In the genomic region with DNA sequence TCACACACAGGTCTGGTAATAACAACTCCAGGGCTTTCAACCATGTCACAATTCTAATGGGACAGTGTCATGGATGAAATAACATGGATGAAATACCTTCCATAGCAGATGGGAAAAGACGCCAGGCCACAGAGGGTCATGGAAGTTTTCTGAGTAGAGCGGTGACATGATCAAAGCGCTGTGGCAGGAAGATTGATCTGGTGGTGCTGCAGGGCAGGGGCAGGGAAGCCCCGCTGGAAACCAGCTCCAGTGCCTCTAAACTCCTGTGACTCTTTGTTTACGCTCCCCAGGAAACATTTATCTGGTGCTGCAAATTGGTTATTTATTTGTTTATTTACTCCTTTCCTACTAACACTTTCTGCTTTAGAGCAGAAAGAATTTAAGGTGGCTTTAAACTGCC, we compare ENCODE assay signal across 21 cellular contexts.
A peak's percentile ranks its signal among the peaks of the same experiment; 100 is the strongest.
DNase-seq lines count a peak whose midpoint lies in the region; ATAC-seq, FAIRE-seq and TF ChIP-seq lines count a peak whose summit lies in the region.
"Had no signal": no experiment of that assay in that cellular context is flagged by ENCODE, and none has a peak within 500 bp of the region (broad histone marks: within the 10 kb centered on the region; RNA-seq: fewer than 3 reads in every experiment).

No MANE protein-coding gene starts in this region.

- WGBS in A549 (ENCODE audit: missing lambda C conversion rate): 84% methylated on average over 5 of the region's 5 CpGs
- WGBS in ectodermal cell, 2 experiments: 20 to 45% methylated on average over 4 to 5 of the region's 5 CpGs

- TF ChIP-seq EP300 in A549 (IDR thresholded peaks at IDR 0.05): no peak

- H3K27ac ChIP-seq in A549 (no peak overlapping the region), ectodermal cell (ENCODE audit: insufficient read depth, low read depth, low read length, poor library complexity, severe bottlenecking) (peak overlapping the region; percentile 46)
- H3K27ac ChIP-seq: 22Rv1, BLaER1, GM23248 had no signal

- H3K4me3 ChIP-seq in A549 (no peak overlapping the region), ectodermal cell (ENCODE audit: insufficient read depth, low read depth, low read length) (no peak overlapping the region)
- H3K4me3 ChIP-seq: BLaER1, GM23248 had no signal

- H3K4me1 ChIP-seq in A549: no peaks in the 10 kb centered on the region
- peaks cover 4% of the 10 kb centered on the region for H3K4me1 ChIP-seq in ectodermal cell (ENCODE audit: control insufficient read depth, insufficient read depth, low read length)

- CTCF ChIA-PET in A549 (lab: Yijun Ruan, JAX) (interaction anchor here (1.4 kb wide), 1 partner anchor 392 kb away, joined by 3 read pairs; no protein-coding TSS in a partner anchor), T-cell (lab: Charles Lee) (no interaction called here)

- H3K36me3 ChIP-seq in ectodermal cell (ENCODE audit: control insufficient read depth, insufficient read depth, low read length): no peaks in the 10 kb centered on the region
- H3K36me3 ChIP-seq: BLaER1 had no signal

- TF ChIP-seq CTCF in A549 (IDR thresholded peaks at IDR 0.05) (no peak), mesothelial cell of epicardium (IDR thresholded peaks at IDR 0.05; ENCODE audit: unreplicated experiment) (no peak)

- H3K27ac Mint-ChIP-seq in mesothelial cell of epicardium (peak overlapping the region; percentile 19), T-cell (no peak overlapping the region)
- H3K27ac Mint-ChIP-seq: CD14-positive monocyte; CD4-positive, alpha-beta memory T cell; HFFc6 had no signal

- H3K9me3 ChIP-seq in A549: no peaks in the 10 kb centered on the region
- H3K9me3 ChIP-seq in ectodermal cell (ENCODE audit: control insufficient read depth, low read length): no peaks in the 10 kb centered on the region
- H3K9me3 ChIP-seq: BLaER1 had no signal

- no peak overlapping the region for H3K4me3 Mint-ChIP-seq in mesothelial cell of epicardium
- H3K4me3 Mint-ChIP-seq in T-cell: no peak overlapping the region
- H3K4me3 Mint-ChIP-seq: CD14-positive monocyte; CD4-positive, alpha-beta memory T cell; HFFc6 had no signal

- no peak for DNase-seq in A549 (ENCODE audit: low read depth in 1 of 2, low spot score in 1 of 2)
- DNase-seq in islet precursor cell: peak; percentile 85
- no peak for DNase-seq in mesothelial cell of epicardium (ENCODE audit: low spot score in 2 of 2, unreplicated experiment in 2 of 2)
- no peak for DNase-seq in T-cell
- DNase-seq: CD4-positive, alpha-beta memory T cell; DMS53; DND-41; EL; GM23248; HCEC 1CT; HFFc6 had no signal

- H3K4me2 ChIP-seq in A549: no peak overlapping the region
- H3K4me2 ChIP-seq: BLaER1 had no signal

- no peaks in the 10 kb centered on the region for H3K27me3 ChIP-seq in ectodermal cell (ENCODE audit: control insufficient read depth, insufficient read depth, low read length, poor library complexity, severe bottlenecking)
- H3K27me3 ChIP-seq: BLaER1 had no signal

- H3K36me3 Mint-ChIP-seq in mesothelial cell of epicardium (no peaks in the 10 kb centered on the region), T-cell (no peaks in the 10 kb centered on the region)
- H3K36me3 Mint-ChIP-seq: CD14-positive monocyte; CD4-positive, alpha-beta memory T cell had no signal

- H3K4me1 Mint-ChIP-seq in mesothelial cell of epicardium (peaks cover 51% of the 10 kb centered on the region), T-cell (no peaks in the 10 kb centered on the region)
- H3K4me1 Mint-ChIP-seq: CD14-positive monocyte; CD4-positive, alpha-beta memory T cell had no signal

- ATAC-seq in A549 (no peak), GM19455 (IDR thresholded peaks at IDR 0.05; ENCODE audit: unreplicated experiment) (no peak), HG03521 (IDR thresholded peaks at IDR 0.05; ENCODE audit: unreplicated experiment) (no peak), T-cell (replicated peaks in 1 of 4) (no peak), HG03025 (IDR thresholded peaks at IDR 0.05; ENCODE audit: low FRiP score, unreplicated experiment) (no peak)

- no peak for TF ChIP-seq RAD21 in A549 (conservative IDR thresholded peaks at IDR 0.05 in 1 of 2, IDR thresholded peaks at IDR 0.05 in 1 of 2)

- peak; percentile 36 for FAIRE-seq in A549 (lab: Jason Lieb, UNC)
- FAIRE-seq: GM12891, GM19239, H54 had no signal

- H3K27me3 Mint-ChIP-seq in mesothelial cell of epicardium (ENCODE audit: low read depth) (no peaks in the 10 kb centered on the region), T-cell (peaks cover 6 to 18% of the 10 kb centered on the region in 2 donors)

- peaks cover 7% of the 10 kb centered on the region for H3K9me3 Mint-ChIP-seq in mesothelial cell of epicardium
- H3K9me3 Mint-ChIP-seq in T-cell: no peaks in the 10 kb centered on the region
- H3K9me3 Mint-ChIP-seq: CD14-positive monocyte, HFFc6 had no signal

- TF ChIP-seq POLR2A in A549 (IDR thresholded peaks at IDR 0.05; ENCODE audit: low read length): no peak

- POLR2A ChIA-PET in A549 (lab: Yijun Ruan, JAX): no interaction called here
- POLR2A ChIA-PET in T-cell (lab: Charles Lee): no interaction called here

TF ChIP-seq in A549, 52 proteins besides CTCF, POLR2A, EP300 and RAD21:
- TF ChIP-seq NPAS2 (CRISPR knock-in tag; IDR thresholded peaks at IDR 0.05; ENCODE audit: borderline replicate concordance): no peak
- TF ChIP-seq POLR2AphosphoS2 (conservative IDR thresholded peaks at IDR 0.05; ENCODE audit: low read length): no peak
- no peak for TF ChIP-seq REST (IDR thresholded peaks at IDR 0.05)
- TF ChIP-seq FOSB (CRISPR knock-in tag; IDR thresholded peaks at IDR 0.05): no peak
- TF ChIP-seq HOXB5 (CRISPR knock-in tag; IDR thresholded peaks at IDR 0.05): no peak
- no peak for TF ChIP-seq ZFP36 (IDR thresholded peaks at IDR 0.05; ENCODE audit: borderline replicate concordance, partially characterized antibody)
- no peak for TF ChIP-seq HEYL (CRISPR knock-in tag; IDR thresholded peaks at IDR 0.05)
- TF ChIP-seq E2F6 (IDR thresholded peaks at IDR 0.05; ENCODE audit: borderline replicate concordance, low read depth): no peak
- no peak for TF ChIP-seq GATA3 (IDR thresholded peaks at IDR 0.05; ENCODE audit: borderline replicate concordance)
- TF ChIP-seq FOSL2 (IDR thresholded peaks at IDR 0.05): no peak
- no peak for TF ChIP-seq FOSL2 (CRISPR knock-in tag; IDR thresholded peaks at IDR 0.05)
- no peak for TF ChIP-seq NR3C1 (IDR thresholded peaks at IDR 0.05)
- no peak for TF ChIP-seq USF2 (IDR thresholded peaks at IDR 0.05)
- no peak for TF ChIP-seq ZNF302 (CRISPR knock-in tag; IDR thresholded peaks at IDR 0.05)
- no peak for TF ChIP-seq HOXA7 (CRISPR knock-in tag; IDR thresholded peaks at IDR 0.05)
- no peak for TF ChIP-seq HES2 (IDR thresholded peaks at IDR 0.05)
